17 cellular contexts compared by ENCODE assay signal in the genomic region with DNA sequence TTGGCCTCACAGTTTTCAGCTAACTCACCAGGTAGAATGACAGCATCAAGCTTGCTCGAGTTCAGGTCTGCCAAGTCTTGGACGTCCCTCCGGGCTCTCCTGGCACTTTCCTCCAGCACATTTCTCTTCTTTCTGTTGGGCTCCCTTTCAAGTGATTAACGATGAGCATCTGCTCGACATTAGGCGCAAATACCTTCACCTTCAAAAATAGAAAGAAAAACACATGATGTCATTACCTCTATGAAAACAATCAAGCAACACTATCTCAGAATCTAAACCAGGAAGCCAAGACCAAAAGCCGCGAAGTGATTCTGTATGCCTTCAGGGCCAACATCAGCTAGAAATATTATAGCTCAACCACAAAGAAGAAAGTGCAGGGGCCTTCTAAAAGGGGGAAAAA. TPM values are rescaled to one million over a fixed set of nuclear protein-coding genes. Genes with fewer than 3 reads are reported as not detected.
A peak's percentile ranks its signal among the peaks of the same experiment; 100 is the strongest.
DNase-seq lines count a peak whose midpoint lies in the region; ATAC-seq and TF ChIP-seq lines count a peak whose summit lies in the region.
"Had no signal": no experiment of that assay in that cellular context is flagged by ENCODE, and none has a peak within 500 bp of the region (broad histone marks: within the 10 kb centered on the region; RNA-seq: fewer than 3 reads in every experiment).

No MANE protein-coding gene starts in this region.

- H2BK120ac ChIP-seq in H9 (ENCODE audit: low read depth, low read length, poor library complexity, severe bottlenecking), result no peak overlapping the region

- POLR2A ChIA-PET in Caco-2 (lab: Charles Lee), result no interaction called here

- H3K4me1 ChIP-seq in mucosa of descending colon (ENCODE audit: low read depth) (no peaks in the 10 kb centered on the region), H9 (ENCODE audit: insufficient read depth, low read length) (no peaks in the 10 kb centered on the region; the same call in 1 of the 2 replicates), Caco-2 (peaks cover 11% of the 10 kb centered on the region)

- H3K4me3 Mint-ChIP-seq in brain (peak overlapping the region in 2 of 5 experiments; percentile 1 to 7), H9 (no peak overlapping the region), Caco-2 (ENCODE audit: unreplicated experiment) (no peak overlapping the region)

- no peaks in the 10 kb centered on the region for H4K20me1 ChIP-seq in H9 (ENCODE audit: control insufficient read depth, insufficient read depth, insufficient read length)

- no peak overlapping the region for H3K4ac ChIP-seq in H9 (ENCODE audit: low read depth, low read length)

- H3K36me3 ChIP-seq in mucosa of descending colon (ENCODE audit: low read depth), result no peaks in the 10 kb centered on the region
- no peaks in the 10 kb centered on the region for H3K36me3 ChIP-seq in Caco-2 (ENCODE audit: control insufficient read depth, insufficient read depth, low read length)

- H3K79me2 ChIP-seq in H9 (ENCODE audit: insufficient read depth, low read length), result no peaks in the 10 kb centered on the region

- H3K23ac ChIP-seq in H9 (ENCODE audit: insufficient read length, low read depth, low read length), result no peak overlapping the region

- H3K4me1 Mint-ChIP-seq in brain, result peaks cover 26% of the 10 kb centered on the region
- H3K4me1 Mint-ChIP-seq in H9, result peaks cover 12 to 14% of the 10 kb centered on the region in 2 experiments
- no peaks in the 10 kb centered on the region for H3K4me1 Mint-ChIP-seq in Caco-2 (ENCODE audit: low read depth, unreplicated experiment)

- H3K27ac ChIP-seq in H9 (ENCODE audit: insufficient read length, low read depth, low read length), result no peak overlapping the region

- H3K27me3 ChIP-seq in H9 (ENCODE audit: insufficient read depth, low read length), result no peaks in the 10 kb centered on the region
- H3K27me3 ChIP-seq in Caco-2 (replicated peaks; ENCODE audit: control insufficient read depth, insufficient read depth, low read length), result no peaks in the 10 kb centered on the region

- no peak overlapping the region for H2BK12ac ChIP-seq in H9 (ENCODE audit: insufficient read length, low read depth, low read length)

- H3K9ac ChIP-seq in H9 (ENCODE audit: extremely low read depth, insufficient read length, low read length), result no peak overlapping the region

- no peak overlapping the region for H2AK5ac ChIP-seq in H9 (ENCODE audit: insufficient read length, low read length)

- ATAC-seq in mucosa of descending colon, result no peak
- ATAC-seq: HCT116 had no signal

- peaks cover 18% of the 10 kb centered on the region for H3K27me3 Mint-ChIP-seq in brain
- peaks cover 11% of the 10 kb centered on the region for H3K27me3 Mint-ChIP-seq in H9 (ENCODE audit: low read depth)
- peaks cover 13% of the 10 kb centered on the region for H3K27me3 Mint-ChIP-seq in Caco-2 (ENCODE audit: insufficient read depth, unreplicated experiment)

- peaks cover 0 to 4% (median 3%) of the 10 kb centered on the region in 5 experiments for H3K9me3 Mint-ChIP-seq in brain
- no peaks in the 10 kb centered on the region for H3K9me3 Mint-ChIP-seq in H9
- H3K9me3 Mint-ChIP-seq in Caco-2 (ENCODE audit: unreplicated experiment), result no peaks in the 10 kb centered on the region

- H3K79me1 ChIP-seq in H9 (ENCODE audit: insufficient read depth, low read depth, low read length, poor library complexity, severe bottlenecking), result no peaks in the 10 kb centered on the region

- DNase-seq in EH (ENCODE audit: low read depth), result peak; percentile 79
- peak; percentile 87 for DNase-seq in M059J (ENCODE audit: low read depth)
- DNase-seq in kidney glomerular epithelial cell (lab: John Stamatoyannopoulos, UW), result peak; percentile 35
- no peak for DNase-seq in mucosa of descending colon
- DNase-seq in H9, result no peak
- no peak for DNase-seq in Caco-2
- DNase-seq: activated CD4-positive, alpha-beta T cell treated with anti-CD3 and anti-CD28 coated beads, Interleukin-2, amount 50 U/mL, for 1 hour; activated naive CD4-positive, alpha-beta T cell; erythroblast; MM.1S; stimulated activated CD4-positive, alpha-beta T cell treated with anti-CD3 and anti-CD28 coated beads, Interleukin-12 subunit alpha, Interleukin-12 subunit beta, amount 100 ng/mL, for 4 hours; T-helper 1 cell had no signal

- H3K36me3 Mint-ChIP-seq in brain (no peaks in the 10 kb centered on the region), H9 (ENCODE audit: insufficient read depth in 1 of 3, low read depth in 3 of 3) (no peaks in the 10 kb centered on the region), Caco-2 (ENCODE audit: insufficient read depth, unreplicated experiment) (no peaks in the 10 kb centered on the region)

- intact Hi-C loops in mucosa of descending colon (cut with DNase I, micrococcal nuclease), result no loop called here
- intact Hi-C loops in Caco-2 (cut with micrococcal nuclease; ENCODE audit: unreplicated experiment), result no loop called here

- H2AFZ ChIP-seq in H9 (ENCODE audit: low read length), result no peak overlapping the region

- WGBS in H9 (ENCODE audit: extremely low coverage, insufficient read length, low lambda C conversion rate), result no CpG with 5 or more reads among the region's 8 CpGs

- H2BK20ac ChIP-seq in H9 (ENCODE audit: low read depth, low read length, poor library complexity, severe bottlenecking), result no peak overlapping the region

- BruUV-seq in Caco-2 (replicated peaks; lab: Mats Ljungman, UMichigan), result no TSS peak

- H3K9me3 ChIP-seq in mucosa of descending colon (no peaks in the 10 kb centered on the region), H9 (ENCODE audit: control insufficient read depth, low read depth, low read length) (no peaks in the 10 kb centered on the region), Caco-2 (no peaks in the 10 kb centered on the region)

- TF ChIP-seq CTCF in brain (conservative IDR thresholded peaks at IDR 0.05) (no peak), mucosa of descending colon (IDR thresholded peaks at IDR 0.05) (no peak), H9 (conservative IDR thresholded peaks at IDR 0.05) (no peak), Caco-2 (IDR thresholded peaks at IDR 0.05; ENCODE audit: insufficient read depth in 1 of 2, low read depth in 1 of 2, low read length in 1 of 2, severe bottlenecking in 1 of 2, unreplicated experiment in 1 of 2) (no peak)

- no peak overlapping the region for H4K8ac ChIP-seq in H9 (replicated peaks; ENCODE audit: insufficient read length, low read depth, low read length)

- no peak overlapping the region for H4K5ac ChIP-seq in H9 (ENCODE audit: insufficient read length, low read depth, low read length)

- no peak overlapping the region for H4K91ac ChIP-seq in H9 (ENCODE audit: insufficient read length, low read depth, low read length)

- no peak overlapping the region for H2BK5ac ChIP-seq in H9 (ENCODE audit: insufficient read length, low read length)

- peak overlapping the region in 4 of 5 experiments; percentile 10 to 63 (median 30) for H3K27ac Mint-ChIP-seq in brain
- no peak overlapping the region for H3K27ac Mint-ChIP-seq in H9
- no peak overlapping the region for H3K27ac Mint-ChIP-seq in Caco-2 (ENCODE audit: unreplicated experiment)

- H3K56ac ChIP-seq in H9 (ENCODE audit: insufficient read length, low read depth, low read length), result no peak overlapping the region

- H3K14ac ChIP-seq in H9 (ENCODE audit: insufficient read depth, low read length), result no peak overlapping the region

- no peak overlapping the region for H3K4me2 ChIP-seq in H9 (ENCODE audit: insufficient read depth, insufficient read length, low read length)

- no peak overlapping the region for H3T11ph ChIP-seq in H9 (ENCODE audit: low read length)

- no peak overlapping the region for H3K18ac ChIP-seq in H9 (ENCODE audit: insufficient read length, low read depth, low read length)

- no peaks in the 10 kb centered on the region for H3K23me2 ChIP-seq in H9 (ENCODE audit: insufficient read length, low read depth, low read length, poor library complexity, severe bottlenecking)

- CTCF ChIA-PET in Caco-2 (lab: Charles Lee), result no interaction called here

- no peak overlapping the region for H2BK15ac ChIP-seq in H9 (ENCODE audit: low read depth, low read length)

- H3K4me3 ChIP-seq in mucosa of descending colon (no peak overlapping the region), Caco-2 (ENCODE audit: low read depth, low read length) (no peak overlapping the region)

RNA-seq across cellular contexts. Expression of a gene that starts 15.4 kb away (rescaled TPM):
- 21.3 and 23.3 TPM in 2 replicates for total RNA-seq in M059J (2014; rRNA removed; shearing (Covaris generic))
- 13.9 TPM for polyA plus RNA-seq in brain (ENCODE audit: insufficient read depth, low read depth, low replicate concordance)
- total RNA-seq in mucosa of descending colon (10 to 100 TPM; 25.5 to 33.5 (median 26.3) TPM), H9 (2021) (8.3 and 10.1 TPM in 2 replicates), Caco-2 (2022) (15.4 and 20.1 TPM in 2 replicates)

RNA-seq across cellular contexts. Expression of a gene that starts 28.2 kb away (rescaled TPM):
- total RNA-seq in M059J (2014; rRNA removed; shearing (Covaris generic)), result not detected in 2 replicates
- polyA plus RNA-seq in brain (ENCODE audit: insufficient read depth, low read depth, low replicate concordance), result not detected
- total RNA-seq in mucosa of descending colon, result not detected
- not detected in 2 replicates for total RNA-seq in H9 (2021)
- total RNA-seq in Caco-2 (2022), result not detected in 2 replicates
- total RNA-seq: chondrocyte, mesenteric fat pad, osteoblast had no signal

RNA-seq across cellular contexts. Expression of a gene that starts 50.5 kb away (rescaled TPM):
- total RNA-seq in M059J (2014; rRNA removed; shearing (Covaris generic)), result 24.3 and 27.3 TPM in 2 replicates
- 15.1 TPM for polyA plus RNA-seq in brain (ENCODE audit: insufficient read depth, low read depth, low replicate concordance)
- total RNA-seq in mucosa of descending colon, result 10 to 100 TPM; 40.5 to 57.1 (median 56.0) TPM
- total RNA-seq in H9 (2021), result 16.4 and 16.7 TPM in 2 replicates
- 26.0 and 31.8 TPM in 2 replicates for total RNA-seq in Caco-2 (2022)

Comparison
In these comparisons a context has a peak if more than half of its experiments do, and no peak if none do; other contexts are left out.
1. DNase-seq: peak in EH (single experiment), M059J (single experiment) and kidney glomerular epithelial cell (single experiment); none in mucosa of descending colon (0 of 3), H9 (single experiment) and Caco-2 (0 of 2).
2. H3K27ac Mint-ChIP-seq: peak in brain (4 of 5); none in H9 (0 of 3) and Caco-2 (single experiment).